Comparison of ENCODE assay signal across 15 cellular contexts in the genomic region with DNA sequence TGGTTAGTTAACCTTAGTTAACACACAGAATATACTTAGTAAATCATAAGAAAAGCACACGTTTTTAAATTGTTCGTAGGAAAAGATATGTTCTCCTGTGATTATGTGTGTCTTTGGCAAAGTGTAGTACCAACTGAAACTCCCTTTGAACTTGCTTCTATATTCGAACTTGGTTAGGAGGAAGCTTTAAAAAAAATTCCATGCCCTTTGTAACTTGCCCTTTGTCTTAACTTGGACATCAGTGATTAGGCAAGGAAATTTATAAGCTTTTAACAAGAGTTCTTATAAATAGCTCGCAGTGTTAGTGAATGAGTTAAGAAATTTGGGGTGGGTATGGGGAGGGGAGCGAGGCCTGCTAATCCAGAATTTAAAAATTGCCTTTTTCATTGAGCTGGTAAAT. TPM values are rescaled to one million over a fixed set of nuclear protein-coding genes. Genes with fewer than 3 reads are reported as not detected.
DNase-seq lines count a peak whose midpoint lies in the region; ATAC-seq, FAIRE-seq and TF ChIP-seq lines count a peak whose summit lies in the region.
"Had no signal": no experiment of that assay in that cellular context is flagged by ENCODE, and none has a peak within 500 bp of the region (broad histone marks: within the 10 kb centered on the region; RNA-seq: fewer than 3 reads in every experiment).

No MANE protein-coding gene starts in this region.

- no peaks in the 10 kb centered on the region for H3K27me3 ChIP-seq in astrocyte (ENCODE audit: insufficient read depth, low read length)
- H3K27me3 ChIP-seq in subcutaneous abdominal adipose tissue (ENCODE audit: control insufficient read depth in 5 of 5, insufficient read depth in 4 of 5, low read length in 5 of 5) = no peaks in the 10 kb centered on the region
- H3K27me3 ChIP-seq: BE2C had no signal

- H3K4me3 Mint-ChIP-seq in astrocyte (ENCODE audit: unreplicated experiment) = no peak overlapping the region
- H3K4me3 Mint-ChIP-seq: CD4-positive, alpha-beta memory T cell had no signal

- H3K4me2 ChIP-seq in astrocyte (ENCODE audit: low read length) = no peak overlapping the region

- no peaks in the 10 kb centered on the region for H3K27me3 Mint-ChIP-seq in astrocyte (ENCODE audit: low read depth, unreplicated experiment)
- H3K27me3 Mint-ChIP-seq: CD4-positive, alpha-beta memory T cell had no signal

- H3K27ac ChIP-seq in astrocyte (ENCODE audit: low read depth, low read length) (no peak overlapping the region), subcutaneous abdominal adipose tissue (ENCODE audit: low read depth, low read length) (peak overlapping the region; percentile 28)
- H3K27ac ChIP-seq: C4-2B had no signal

- H3K9me3 ChIP-seq in astrocyte (ENCODE audit: insufficient read depth, low read depth, low read length) = no peaks in the 10 kb centered on the region
- no peaks in the 10 kb centered on the region for H3K9me3 ChIP-seq in subcutaneous abdominal adipose tissue (ENCODE audit: control insufficient read depth in 5 of 5, low read length in 5 of 5)
- H3K9me3 ChIP-seq: BE2C had no signal

- H3K9ac ChIP-seq in astrocyte (ENCODE audit: low read length) (no peak overlapping the region), subcutaneous abdominal adipose tissue (ENCODE audit: low read length in 5 of 5) (peak overlapping the region in 1 of 5 donors; percentile 46)

- H3K4me1 Mint-ChIP-seq in astrocyte (ENCODE audit: low read depth, unreplicated experiment) = no peaks in the 10 kb centered on the region

- no peaks in the 10 kb centered on the region for H3K9me3 Mint-ChIP-seq in astrocyte (ENCODE audit: unreplicated experiment)
- H3K9me3 Mint-ChIP-seq: CD4-positive, alpha-beta memory T cell had no signal

- H3K4me3 ChIP-seq in astrocyte (ENCODE audit: insufficient read depth, low read depth, low read length) (no peak overlapping the region), subcutaneous abdominal adipose tissue (ENCODE audit: low read depth in 1 of 5, low read length in 5 of 5) (no peak overlapping the region)

- H3K27ac Mint-ChIP-seq in astrocyte (ENCODE audit: unreplicated experiment) = no peak overlapping the region
- H3K27ac Mint-ChIP-seq: CD4-positive, alpha-beta memory T cell had no signal

- H3K36me3 ChIP-seq in astrocyte (ENCODE audit: insufficient read depth, low read length) = no peaks in the 10 kb centered on the region
- H3K36me3 ChIP-seq in subcutaneous abdominal adipose tissue (ENCODE audit: control insufficient read depth in 5 of 5, insufficient read depth in 5 of 5, low read length in 5 of 5) = peaks cover 5 to 24% (median 15%) of the 10 kb centered on the region in 5 donors

- DNase-seq in HT-29 (ENCODE audit: low spot score) = peak; percentile 29
- no peak for DNase-seq in astrocyte (ENCODE audit: low read depth)
- no peak for DNase-seq in left colon
- no peak for DNase-seq in SHP77 (lab: John Stamatoyannopoulos, UW)
- DNase-seq in LoVo (ENCODE audit: low spot score) = no peak
- no peak for DNase-seq in NAMALWA (ENCODE audit: low spot score)
- DNase-seq: BE2C; CD4-positive, alpha-beta memory T cell; DND-41; GDM1; IMR-90 had no signal

- H2AFZ ChIP-seq in astrocyte (ENCODE audit: low read depth, low read length) = no peak overlapping the region

- H3K4me1 ChIP-seq in astrocyte (ENCODE audit: insufficient read depth, low read length) (peaks cover 10% of the 10 kb centered on the region), subcutaneous abdominal adipose tissue (ENCODE audit: control insufficient read depth in 5 of 5, insufficient read depth in 5 of 5, low read length in 5 of 5) (peaks cover 0 to 47% (median 34%) of the 10 kb centered on the region in 5 donors)
- H3K4me1 ChIP-seq: BE2C had no signal

- peak; percentile 92 for FAIRE-seq in astrocyte (lab: Jason Lieb, UNC)
- FAIRE-seq: A204.1 had no signal

- no peaks in the 10 kb centered on the region for H3K36me3 Mint-ChIP-seq in astrocyte (ENCODE audit: low read depth, unreplicated experiment)

- peak; percentile 83 for ATAC-seq in left colon
- ATAC-seq: HCT116 had no signal

- intact Hi-C loops in left colon (cut with DNase I, micrococcal nuclease) = loop anchor here in 1 of 2 donors (10.0 kb wide), 1 partner anchor 225 kb away; no protein-coding TSS in a partner anchor

- no peak for TF ChIP-seq CTCF in astrocyte (IDR thresholded peaks at IDR 0.05; ENCODE audit: insufficient read depth, low read depth, low read length)

- H3K79me2 ChIP-seq in astrocyte (ENCODE audit: insufficient read depth, low read length) = no peaks in the 10 kb centered on the region

- H4K20me1 ChIP-seq in astrocyte (ENCODE audit: insufficient read depth, low read length) = no peaks in the 10 kb centered on the region

RNA-seq across cellular contexts. Expression of a gene that starts 33.4 kb away (rescaled TPM):
- 16.9 and 17.6 TPM in 2 replicates for total RNA-seq in HT-29 (2014; rRNA removed; shearing (Covaris generic))
- total RNA-seq in astrocyte (8.1 and 9.8 TPM in 2 replicates), left colon (1 to 10 TPM; 7.7 to 9.7 TPM)

RNA-seq across cellular contexts. Expression of a gene that starts 50.5 kb away (rescaled TPM):
- total RNA-seq in HT-29 (2014; rRNA removed; shearing (Covaris generic)) = 89.0 and 109 TPM in 2 replicates
- 77.6 and 86.1 TPM in 2 replicates for total RNA-seq in astrocyte
- total RNA-seq in left colon = 10 to 100 TPM; 66.3 to 73.2 TPM
